In genomic region chr20:2873010-2873746, GRCh38 we compare ENCODE assay signal across 8 cellular contexts. TPM values are rescaled to one million over a fixed set of nuclear protein-coding genes. Genes with fewer than 3 reads are reported as not detected.
DNase-seq lines count a peak whose midpoint lies in the region; ATAC-seq and TF ChIP-seq lines count a peak whose summit lies in the region.

Gene PTPRA, plus strand, starts transcription at chr20:2873481. Its CDS starts 90,797 bp downstream, at chr20:2964278.

- H3K36me3 Mint-ChIP-seq in activated naive CD8-positive, alpha-beta T cell treated with anti-CD3 and anti-CD28 coated beads, Interleukin-2, amount 50 U/mL, for 24 hours (ENCODE audit: low read depth) = peaks cover 20% of the 10 kb centered on the region

- peak within 1 kb of the TSS; percentile 74 for H2BK5ac ChIP-seq in trophoblast cell (ENCODE audit: low read depth, low read length, poor library complexity)

- no peaks in the 10 kb centered on the region for H3K27me3 Mint-ChIP-seq in activated naive CD8-positive, alpha-beta T cell treated with anti-CD3 and anti-CD28 coated beads, Interleukin-2, amount 50 U/mL, for 24 hours

- peaks cover 9% of the 10 kb centered on the region for H3K4me1 ChIP-seq in cardiac muscle cell (ENCODE audit: low read depth)
- peaks cover 10 to 16% of the 10 kb centered on the region in 2 experiments for H3K4me1 ChIP-seq in trophoblast cell (ENCODE audit: control insufficient read depth in 1 of 2, insufficient read depth in 2 of 2, low read length in 2 of 2)
- H3K4me1 ChIP-seq in tibial nerve = peaks cover 0 to 64% (median 29%) of the 10 kb centered on the region in 4 donors

- H3K4me3 ChIP-seq in GM12875 (ENCODE audit: low read depth, low read length) = peak within 1 kb of the TSS; percentile 59
- peak within 1 kb of the TSS; percentile 100 for H3K4me3 ChIP-seq in cardiac muscle cell
- peak within 1 kb of the TSS; percentile 89 for H3K4me3 ChIP-seq in trophoblast cell (ENCODE audit: low read depth, low read length)
- peak within 1 kb of the TSS; percentile 45 to 98 (median 91) for H3K4me3 ChIP-seq in tibial nerve

- TF ChIP-seq POLR2A in tibial nerve (IDR thresholded peaks at IDR 0.05) = peak; percentile 79 to 94

- WGBS in trophoblast cell (ENCODE audit: extremely low coverage, insufficient coverage, insufficient read length) = no CpG with 5 or more reads among the region's 83 CpGs
- WGBS in tibial nerve, 2 donors = 0 to 1% methylated on average over 37 to 66 of the region's 83 CpGs

- H2BK120ac ChIP-seq in trophoblast cell (ENCODE audit: insufficient read depth, low read length, poor library complexity) = peak within 1 kb of the TSS; percentile 46

- peak within 1 kb of the TSS; percentile 88 for H3K4ac ChIP-seq in trophoblast cell (ENCODE audit: low read depth, low read length)

- TF ChIP-seq CTCF in GM12875 (IDR thresholded peaks at IDR 0.05; ENCODE audit: borderline replicate concordance, insufficient read depth, low read depth, low read length) (0 out of 2 replicates have a peak, but pooled peaks have one; percentile 9), cardiac muscle cell (IDR thresholded peaks at IDR 0.05; ENCODE audit: low read depth, low read length) (no peak), tibial nerve (IDR thresholded peaks at IDR 0.05) (peak in 2 of 5 experiments; percentile 28 to 34)

- peaks cover 7% of the 10 kb centered on the region for H3K79me1 ChIP-seq in trophoblast cell (ENCODE audit: low read length)

- DNase-seq in NCI-H1417 (lab: John Stamatoyannopoulos, UW) (peak; percentile 94 to 95 (median 95)), SW480 (ENCODE audit: low spot score) (peak; percentile 92), cardiac muscle cell (ENCODE audit: low read depth in 1 of 2, low spot score in 1 of 2) (peak; percentile 93 to 95), trophoblast cell (peak; percentile 86 to 93), tibial nerve (ENCODE audit: low spot score in 2 of 2) (peak; percentile 81 to 92)
- peak; percentile 94 for DNase-seq in activated naive CD8-positive, alpha-beta T cell treated with anti-CD3 and anti-CD28 coated beads, Interleukin-2, amount 50 U/mL, for 24 hours

- peak within 1 kb of the TSS; percentile 91 for H4K8ac ChIP-seq in trophoblast cell (ENCODE audit: low read depth, low read length)

- H3K4me2 ChIP-seq in trophoblast cell (ENCODE audit: low read length) = peak within 1 kb of the TSS; percentile 90

- peaks cover 3% of the 10 kb centered on the region for H3K79me2 ChIP-seq in trophoblast cell (ENCODE audit: control insufficient read depth, insufficient read depth, low read length, poor library complexity)

- TF ChIP-seq EP300 in tibial nerve (IDR thresholded peaks at IDR 0.05) = peak in 1 of 2 donors; percentile 86

- H2BK12ac ChIP-seq in trophoblast cell (ENCODE audit: low read length) = peak within 1 kb of the TSS; percentile 7

- no peaks in the 10 kb centered on the region for H3K36me3 ChIP-seq in cardiac muscle cell
- H3K36me3 ChIP-seq in trophoblast cell (ENCODE audit: control insufficient read depth in 1 of 2, insufficient read depth in 2 of 2, low read length in 2 of 2) = no peaks in the 10 kb centered on the region
- no peaks in the 10 kb centered on the region for H3K36me3 ChIP-seq in tibial nerve

- H3K4me3 Mint-ChIP-seq in activated naive CD8-positive, alpha-beta T cell treated with anti-CD3 and anti-CD28 coated beads, Interleukin-2, amount 50 U/mL, for 24 hours = peak within 1 kb of the TSS; percentile 84

- peaks cover 61% of the 10 kb centered on the region for H3K4me1 Mint-ChIP-seq in activated naive CD8-positive, alpha-beta T cell treated with anti-CD3 and anti-CD28 coated beads, Interleukin-2, amount 50 U/mL, for 24 hours

- H4K91ac ChIP-seq in trophoblast cell (ENCODE audit: low read depth, low read length) = peak within 1 kb of the TSS; percentile 83

- H3K27ac ChIP-seq in cardiac muscle cell (peak within 1 kb of the TSS; percentile 85), trophoblast cell (ENCODE audit: low read depth, low read length) (peak within 1 kb of the TSS; percentile 86), tibial nerve (peak within 1 kb of the TSS; percentile 29 to 92 (median 82))

- peak within 1 kb of the TSS; percentile 78 for H2AFZ ChIP-seq in trophoblast cell (ENCODE audit: insufficient read depth, low read length, poor library complexity)

- H3K27me3 ChIP-seq in cardiac muscle cell (peaks cover 14% of the 10 kb centered on the region), trophoblast cell (ENCODE audit: insufficient read depth, low read length) (peaks cover 12% of the 10 kb centered on the region), tibial nerve (no peaks in the 10 kb centered on the region)

- peak within 1 kb of the TSS; percentile 86 for H3K18ac ChIP-seq in trophoblast cell (ENCODE audit: low read length)

- H3K23ac ChIP-seq in trophoblast cell (ENCODE audit: low read length) = no peak within 1 kb of the TSS

- peak; percentile 94 for ATAC-seq in HG02759 (IDR thresholded peaks at IDR 0.05; ENCODE audit: unreplicated experiment)
- ATAC-seq in activated naive CD8-positive, alpha-beta T cell treated with anti-CD3 and anti-CD28 coated beads, Interleukin-2, amount 50 U/mL, for 24 hours = peak; percentile 91

- H3K9me3 ChIP-seq in cardiac muscle cell (ENCODE audit: low read depth) (no peaks in the 10 kb centered on the region), trophoblast cell (ENCODE audit: insufficient read depth, low read depth, low read length) (peaks cover 3% of the 10 kb centered on the region), tibial nerve (no peaks in the 10 kb centered on the region)

- peak within 1 kb of the TSS; percentile 71 for H3K14ac ChIP-seq in trophoblast cell (ENCODE audit: low read length)

- H3K27ac Mint-ChIP-seq in activated naive CD8-positive, alpha-beta T cell treated with anti-CD3 and anti-CD28 coated beads, Interleukin-2, amount 50 U/mL, for 24 hours = peak within 1 kb of the TSS; percentile 82

- no peak within 1 kb of the TSS for H2AK5ac ChIP-seq in trophoblast cell (ENCODE audit: low read length)

- H4K12ac ChIP-seq in trophoblast cell (ENCODE audit: low read depth, low read length) = peak within 1 kb of the TSS; percentile 89

- peak within 1 kb of the TSS; percentile 94 for H3K9ac ChIP-seq in trophoblast cell (ENCODE audit: low read length)

- no peaks in the 10 kb centered on the region for H3K9me3 Mint-ChIP-seq in activated naive CD8-positive, alpha-beta T cell treated with anti-CD3 and anti-CD28 coated beads, Interleukin-2, amount 50 U/mL, for 24 hours

RNA-seq across cellular contexts. Expression of gene PTPRA, which starts in this region (rescaled TPM):
- total RNA-seq in cardiac muscle cell (44.0 and 45.1 TPM in 2 replicates), tibial nerve (100 to 1,000 TPM in 1 of 4 donors, 10 to 100 TPM in 3; 46.3 to 119 (median 67.4) TPM)
- 55.6 and 69.4 TPM in 2 replicates for polyA plus RNA-seq in cardiac muscle cell
- polyA plus RNA-seq in trophoblast cell (2013) = 62.0 and 68.3 TPM in 2 replicates

Comparison
In these comparisons a context has a peak if more than half of its experiments do, and no peak if none do; other contexts are left out.
1. Peak in every context shown above with its lines: DNase-seq, ATAC-seq, H3K4me3 ChIP-seq and H3K27ac ChIP-seq.